Comparison of ENCODE assay signal across 21 cellular contexts in genomic region chr20:7710440-7710839, GRCh38.
DNase-seq lines count a peak whose midpoint lies in the region; ATAC-seq, FAIRE-seq and TF ChIP-seq lines count a peak whose summit lies in the region.
"Had no signal": no experiment of that assay in that cellular context is flagged by ENCODE, and none has a peak within 500 bp of the region (broad histone marks: within the 10 kb centered on the region; RNA-seq: fewer than 3 reads in every experiment).

No MANE protein-coding gene starts in this region.

- no peaks in the 10 kb centered on the region for H4K20me1 ChIP-seq in OCI-LY7 (ENCODE audit: insufficient read depth, low read length)

- H3K9me3 ChIP-seq in OCI-LY7 (ENCODE audit: low read length): peaks cover 11% of the 10 kb centered on the region
- H3K9me3 ChIP-seq: Caco-2 had no signal

- no peaks in the 10 kb centered on the region for H3K36me3 ChIP-seq in OCI-LY7 (ENCODE audit: insufficient read depth, low read length)

- no peaks in the 10 kb centered on the region for H3K79me2 ChIP-seq in OCI-LY7 (ENCODE audit: insufficient read depth, low read depth, low read length)

- POLR2A ChIA-PET in activated CD4-positive, alpha-beta T cell treated with anti-CD3 and anti-CD28 coated beads, Interleukin-2, amount 10 ng/mL, durations not matched to agents 7 days and 5 days (lab: Charles Lee): no interaction called here
- POLR2A ChIA-PET in activated CD4-positive, alpha-beta T cell treated with anti-CD3 and anti-CD28 coated beads for 36 hours (lab: Charles Lee): no interaction called here
- POLR2A ChIA-PET in OCI-LY7 (lab: Charles Lee): no interaction called here

- no peak overlapping the region for H3K4me2 ChIP-seq in OCI-LY7 (ENCODE audit: low read length)
- H3K4me2 ChIP-seq: GM23338 had no signal

- H3K27me3 Mint-ChIP-seq in activated CD4-positive, alpha-beta T cell treated with anti-CD3 and anti-CD28 coated beads, Interleukin-2, amount 10 ng/mL, durations not matched to agents 7 days and 5 days: no peaks in the 10 kb centered on the region
- no peaks in the 10 kb centered on the region for H3K27me3 Mint-ChIP-seq in activated CD4-positive, alpha-beta T cell treated with anti-CD3 and anti-CD28 coated beads for 36 hours
- no peaks in the 10 kb centered on the region for H3K27me3 Mint-ChIP-seq in activated T-helper 2 cell treated with anti-CD3 and anti-CD28 coated beads, Interferon-gamma antibody, Interleukin-2, Interleukin-4, amounts not matched to agents 10 μg/mL and 5 μg/mL and 100 μg/mL, durations not matched to agents 14 hours and 24 hours and 36 hours (ENCODE audit: low read depth)
- no peaks in the 10 kb centered on the region for H3K27me3 Mint-ChIP-seq in activated naive CD8-positive, alpha-beta T cell treated with anti-CD3 and anti-CD28 coated beads, Interleukin-2, amount 50 U/mL, for 24 hours
- H3K27me3 Mint-ChIP-seq: CD4-positive, alpha-beta T cell had no signal

- H2AFZ ChIP-seq in OCI-LY7 (ENCODE audit: low read length): peak overlapping the region; percentile 2; the same call in 1 of the 2 replicates
- H2AFZ ChIP-seq: GM23338 had no signal

- H3K9me2 ChIP-seq in OCI-LY7 (ENCODE audit: insufficient read depth, low read length): no peaks in the 10 kb centered on the region

- TF ChIP-seq CTCF in OCI-LY7 (conservative IDR thresholded peaks at IDR 0.05; ENCODE audit: low read length) (no peak), astrocyte of the spinal cord (IDR thresholded peaks at IDR 0.05; ENCODE audit: low read depth, low read length) (no peak)

- in situ Hi-C loops in astrocyte of the spinal cord (cut with HindIII; ENCODE audit: low sequenced_read_pairs): no loop called here

- H3K4me1 ChIP-seq in OCI-LY7 (ENCODE audit: insufficient read depth, low read length, poor library complexity, severe bottlenecking): no peaks in the 10 kb centered on the region

- CTCF ChIA-PET in activated CD4-positive, alpha-beta T cell treated with anti-CD3 and anti-CD28 coated beads, Interleukin-2, amount 10 ng/mL, durations not matched to agents 7 days and 5 days (lab: Charles Lee): no interaction called here
- CTCF ChIA-PET in activated CD4-positive, alpha-beta T cell treated with anti-CD3 and anti-CD28 coated beads for 36 hours (lab: Charles Lee): no interaction called here
- CTCF ChIA-PET in OCI-LY7 (lab: Charles Lee; ENCODE audit: unreplicated experiment): no interaction called here

- no TSS peak for BruUV-seq in OCI-LY7 (replicated peaks; lab: Mats Ljungman, UMichigan)

- H3K4me3 Mint-ChIP-seq in activated CD4-positive, alpha-beta T cell treated with anti-CD3 and anti-CD28 coated beads, Interleukin-2, amount 10 ng/mL, durations not matched to agents 7 days and 5 days: no peak overlapping the region
- no peak overlapping the region for H3K4me3 Mint-ChIP-seq in activated CD4-positive, alpha-beta T cell treated with anti-CD3 and anti-CD28 coated beads for 36 hours
- no peak overlapping the region for H3K4me3 Mint-ChIP-seq in activated T-helper 2 cell treated with anti-CD3 and anti-CD28 coated beads, Interferon-gamma antibody, Interleukin-2, Interleukin-4, amounts not matched to agents 10 μg/mL and 5 μg/mL and 100 μg/mL, durations not matched to agents 14 hours and 24 hours and 36 hours (ENCODE audit: low read depth)
- H3K4me3 Mint-ChIP-seq in activated naive CD8-positive, alpha-beta T cell treated with anti-CD3 and anti-CD28 coated beads, Interleukin-2, amount 50 U/mL, for 24 hours: no peak overlapping the region
- H3K4me3 Mint-ChIP-seq: CD4-positive, alpha-beta T cell; GM23338 had no signal

- H3K4me3 ChIP-seq in OCI-LY7 (ENCODE audit: low read depth, low read length, poor library complexity, severe bottlenecking) (no peak overlapping the region), astrocyte of the spinal cord (ENCODE audit: low read depth, low read length) (no peak overlapping the region)
- H3K4me3 ChIP-seq: GM12878, GM23338 had no signal

- H3K9me3 Mint-ChIP-seq in activated CD4-positive, alpha-beta T cell treated with anti-CD3 and anti-CD28 coated beads, Interleukin-2, amount 10 ng/mL, durations not matched to agents 7 days and 5 days: peaks cover 3% of the 10 kb centered on the region
- no peaks in the 10 kb centered on the region for H3K9me3 Mint-ChIP-seq in activated CD4-positive, alpha-beta T cell treated with anti-CD3 and anti-CD28 coated beads for 36 hours (ENCODE audit: low read depth)
- H3K9me3 Mint-ChIP-seq in activated T-helper 2 cell treated with anti-CD3 and anti-CD28 coated beads, Interferon-gamma antibody, Interleukin-2, Interleukin-4, amounts not matched to agents 10 μg/mL and 5 μg/mL and 100 μg/mL, durations not matched to agents 14 hours and 24 hours and 36 hours: peaks cover 9% of the 10 kb centered on the region
- no peaks in the 10 kb centered on the region for H3K9me3 Mint-ChIP-seq in activated naive CD8-positive, alpha-beta T cell treated with anti-CD3 and anti-CD28 coated beads, Interleukin-2, amount 50 U/mL, for 24 hours
- H3K9me3 Mint-ChIP-seq: CD4-positive, alpha-beta T cell; GM23338 had no signal

- ATAC-seq in activated CD4-positive, alpha-beta T cell treated with anti-CD3 and anti-CD28 coated beads for 36 hours: no peak
- ATAC-seq in activated naive CD8-positive, alpha-beta T cell treated with anti-CD3 and anti-CD28 coated beads, Interleukin-2, amount 50 U/mL, for 24 hours: no peak
- ATAC-seq: GM12878, GM23338, HCT116, Panc1 had no signal

- no peak overlapping the region for H3K27ac Mint-ChIP-seq in activated CD4-positive, alpha-beta T cell treated with anti-CD3 and anti-CD28 coated beads, Interleukin-2, amount 10 ng/mL, durations not matched to agents 7 days and 5 days
- H3K27ac Mint-ChIP-seq in activated CD4-positive, alpha-beta T cell treated with anti-CD3 and anti-CD28 coated beads for 36 hours: no peak overlapping the region
- no peak overlapping the region for H3K27ac Mint-ChIP-seq in activated T-helper 2 cell treated with anti-CD3 and anti-CD28 coated beads, Interferon-gamma antibody, Interleukin-2, Interleukin-4, amounts not matched to agents 10 μg/mL and 5 μg/mL and 100 μg/mL, durations not matched to agents 14 hours and 24 hours and 36 hours
- no peak overlapping the region for H3K27ac Mint-ChIP-seq in activated naive CD8-positive, alpha-beta T cell treated with anti-CD3 and anti-CD28 coated beads, Interleukin-2, amount 50 U/mL, for 24 hours
- H3K27ac Mint-ChIP-seq: CD4-positive, alpha-beta T cell; GM23338 had no signal

- no peak for FAIRE-seq in urothelium cell line (lab: Jason Lieb, UNC)
- FAIRE-seq: A204.1, GM12878 had no signal

- no peaks in the 10 kb centered on the region for H3K36me3 Mint-ChIP-seq in activated CD4-positive, alpha-beta T cell treated with anti-CD3 and anti-CD28 coated beads, Interleukin-2, amount 10 ng/mL, durations not matched to agents 7 days and 5 days (ENCODE audit: low read depth)
- H3K36me3 Mint-ChIP-seq in activated CD4-positive, alpha-beta T cell treated with anti-CD3 and anti-CD28 coated beads for 36 hours (ENCODE audit: low read depth): no peaks in the 10 kb centered on the region
- no peaks in the 10 kb centered on the region for H3K36me3 Mint-ChIP-seq in activated T-helper 2 cell treated with anti-CD3 and anti-CD28 coated beads, Interferon-gamma antibody, Interleukin-2, Interleukin-4, amounts not matched to agents 10 μg/mL and 5 μg/mL and 100 μg/mL, durations not matched to agents 14 hours and 24 hours and 36 hours (ENCODE audit: low read depth)
- no peaks in the 10 kb centered on the region for H3K36me3 Mint-ChIP-seq in activated naive CD8-positive, alpha-beta T cell treated with anti-CD3 and anti-CD28 coated beads, Interleukin-2, amount 50 U/mL, for 24 hours (ENCODE audit: low read depth)

- no peak overlapping the region for H3K27ac ChIP-seq in OCI-LY7 (ENCODE audit: low read depth, low read length, poor library complexity, severe bottlenecking)

- H3K4me1 Mint-ChIP-seq in activated CD4-positive, alpha-beta T cell treated with anti-CD3 and anti-CD28 coated beads, Interleukin-2, amount 10 ng/mL, durations not matched to agents 7 days and 5 days: peaks cover 2% of the 10 kb centered on the region
- H3K4me1 Mint-ChIP-seq in activated CD4-positive, alpha-beta T cell treated with anti-CD3 and anti-CD28 coated beads for 36 hours: no peaks in the 10 kb centered on the region
- H3K4me1 Mint-ChIP-seq in activated T-helper 2 cell treated with anti-CD3 and anti-CD28 coated beads, Interferon-gamma antibody, Interleukin-2, Interleukin-4, amounts not matched to agents 10 μg/mL and 5 μg/mL and 100 μg/mL, durations not matched to agents 14 hours and 24 hours and 36 hours (ENCODE audit: low read depth): peaks cover 3% of the 10 kb centered on the region
- no peaks in the 10 kb centered on the region for H3K4me1 Mint-ChIP-seq in activated naive CD8-positive, alpha-beta T cell treated with anti-CD3 and anti-CD28 coated beads, Interleukin-2, amount 50 U/mL, for 24 hours
- H3K4me1 Mint-ChIP-seq: GM23338 had no signal

- intact Hi-C loops in activated CD4-positive, alpha-beta T cell treated with anti-CD3 and anti-CD28 coated beads for 36 hours (cut with DNase I, micrococcal nuclease): no loop called here
- intact Hi-C loops in OCI-LY7 (cut with micrococcal nuclease; ENCODE audit: unreplicated experiment): no loop called here
- intact Hi-C loops in activated T-helper 2 cell treated with anti-CD3 and anti-CD28 coated beads, Interferon-gamma antibody, Interleukin-2, Interleukin-4, amounts not matched to agents 10 μg/mL and 5 μg/mL and 100 μg/mL, durations not matched to agents 14 hours and 24 hours and 36 hours (cut with micrococcal nuclease): no loop called here

- DNase-seq in activated CD4-positive, alpha-beta T cell treated with anti-CD3 and anti-CD28 coated beads, Interleukin-2, amount 10 ng/mL, durations not matched to agents 7 days and 5 days: peak; percentile 7
- no peak for DNase-seq in activated CD4-positive, alpha-beta T cell treated with anti-CD3 and anti-CD28 coated beads for 36 hours
- DNase-seq in OCI-LY7 (ENCODE audit: low spot score) (no peak), astrocyte of the spinal cord (ENCODE audit: low read depth, low spot score) (peak; percentile 76), urothelium cell line (ENCODE audit: low spot score) (peak; percentile 14), kidney glomerular epithelial cell (lab: John Stamatoyannopoulos, UW) (no peak)
- DNase-seq in activated T-helper 2 cell treated with anti-CD3 and anti-CD28 coated beads, Interferon-gamma antibody, Interleukin-2, Interleukin-4, amounts not matched to agents 10 μg/mL and 5 μg/mL and 100 μg/mL, durations not matched to agents 14 hours and 24 hours and 36 hours (ENCODE audit: low spot score): no peak
- DNase-seq in activated naive CD8-positive, alpha-beta T cell treated with anti-CD3 and anti-CD28 coated beads, Interleukin-2, amount 50 U/mL, for 24 hours: no peak
- DNase-seq: Caco-2; CD4-positive, alpha-beta T cell; EL; KG1; NCI-H1417; NCI-H2029; NCI-H524 treated with DMSO at 0.1 percent for 48 hours; SW 1271 had no signal

Comparison
In these comparisons a context has a peak if more than half of its experiments do, and no peak if none do; other contexts are left out.
1. DNase-seq: peak in activated CD4-positive, alpha-beta T cell treated with anti-CD3 and anti-CD28 coated beads, Interleukin-2, amount 10 ng/mL, durations not matched to agents 7 days and 5 days (single experiment), astrocyte of the spinal cord (single experiment) and urothelium cell line (single experiment); none in activated CD4-positive, alpha-beta T cell treated with anti-CD3 and anti-CD28 coated beads for 36 hours (single experiment), OCI-LY7 (single experiment), activated T-helper 2 cell treated with anti-CD3 and anti-CD28 coated beads, Interferon-gamma antibody, Interleukin-2, Interleukin-4, amounts not matched to agents 10 μg/mL and 5 μg/mL and 100 μg/mL, durations not matched to agents 14 hours and 24 hours and 36 hours (single experiment), kidney glomerular epithelial cell (single experiment) and activated naive CD8-positive, alpha-beta T cell treated with anti-CD3 and anti-CD28 coated beads, Interleukin-2, amount 50 U/mL, for 24 hours (single experiment).